In the genomic region with DNA sequence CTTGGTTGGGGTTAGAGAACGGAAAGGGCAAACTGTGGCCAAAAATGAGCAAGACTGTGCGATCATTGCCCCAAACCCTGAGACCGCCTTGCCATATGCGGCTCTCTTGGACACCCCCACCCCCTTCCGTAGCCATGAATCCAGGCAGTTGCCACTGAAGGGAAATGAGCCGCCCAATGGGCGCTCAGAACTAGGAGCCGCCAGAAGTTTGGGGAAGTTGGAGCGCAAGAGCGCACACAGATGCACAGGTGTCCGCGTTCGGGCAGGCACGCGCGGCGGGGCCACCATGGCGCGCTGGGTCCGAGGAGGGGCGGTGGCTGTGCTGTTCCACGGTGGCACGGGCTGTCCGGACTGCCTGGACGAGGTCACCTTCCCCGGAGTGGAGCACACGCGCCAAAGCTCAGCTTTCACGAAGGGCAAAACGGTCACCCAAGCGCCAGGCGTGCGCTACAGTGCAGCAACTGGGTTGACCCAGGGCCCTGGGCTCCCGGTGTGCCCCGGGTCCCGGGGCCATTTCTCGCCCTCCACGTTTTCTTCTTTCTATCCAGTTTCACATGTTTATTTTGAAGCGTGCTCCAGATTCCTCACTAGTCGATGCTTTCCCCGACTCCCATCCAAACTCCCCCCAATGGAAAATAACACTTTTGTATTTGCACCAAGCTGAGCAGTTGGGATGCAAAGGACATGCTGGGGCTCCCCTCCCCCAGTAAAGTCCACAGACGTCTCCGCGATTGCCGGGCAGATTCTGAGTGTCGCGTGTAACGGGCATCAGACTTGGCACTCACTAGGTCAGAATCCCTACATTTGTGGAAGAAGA, we compare ENCODE assay signal across 1 cellular context.
TF ChIP-seq lines count a peak whose summit lies in the region.

No MANE protein-coding gene starts in this region.

TF ChIP-seq in GM23338, 12 proteins besides CTCF, POLR2A, EP300 and RAD21 (continued from another document):
- TF ChIP-seq, protein P1, sequence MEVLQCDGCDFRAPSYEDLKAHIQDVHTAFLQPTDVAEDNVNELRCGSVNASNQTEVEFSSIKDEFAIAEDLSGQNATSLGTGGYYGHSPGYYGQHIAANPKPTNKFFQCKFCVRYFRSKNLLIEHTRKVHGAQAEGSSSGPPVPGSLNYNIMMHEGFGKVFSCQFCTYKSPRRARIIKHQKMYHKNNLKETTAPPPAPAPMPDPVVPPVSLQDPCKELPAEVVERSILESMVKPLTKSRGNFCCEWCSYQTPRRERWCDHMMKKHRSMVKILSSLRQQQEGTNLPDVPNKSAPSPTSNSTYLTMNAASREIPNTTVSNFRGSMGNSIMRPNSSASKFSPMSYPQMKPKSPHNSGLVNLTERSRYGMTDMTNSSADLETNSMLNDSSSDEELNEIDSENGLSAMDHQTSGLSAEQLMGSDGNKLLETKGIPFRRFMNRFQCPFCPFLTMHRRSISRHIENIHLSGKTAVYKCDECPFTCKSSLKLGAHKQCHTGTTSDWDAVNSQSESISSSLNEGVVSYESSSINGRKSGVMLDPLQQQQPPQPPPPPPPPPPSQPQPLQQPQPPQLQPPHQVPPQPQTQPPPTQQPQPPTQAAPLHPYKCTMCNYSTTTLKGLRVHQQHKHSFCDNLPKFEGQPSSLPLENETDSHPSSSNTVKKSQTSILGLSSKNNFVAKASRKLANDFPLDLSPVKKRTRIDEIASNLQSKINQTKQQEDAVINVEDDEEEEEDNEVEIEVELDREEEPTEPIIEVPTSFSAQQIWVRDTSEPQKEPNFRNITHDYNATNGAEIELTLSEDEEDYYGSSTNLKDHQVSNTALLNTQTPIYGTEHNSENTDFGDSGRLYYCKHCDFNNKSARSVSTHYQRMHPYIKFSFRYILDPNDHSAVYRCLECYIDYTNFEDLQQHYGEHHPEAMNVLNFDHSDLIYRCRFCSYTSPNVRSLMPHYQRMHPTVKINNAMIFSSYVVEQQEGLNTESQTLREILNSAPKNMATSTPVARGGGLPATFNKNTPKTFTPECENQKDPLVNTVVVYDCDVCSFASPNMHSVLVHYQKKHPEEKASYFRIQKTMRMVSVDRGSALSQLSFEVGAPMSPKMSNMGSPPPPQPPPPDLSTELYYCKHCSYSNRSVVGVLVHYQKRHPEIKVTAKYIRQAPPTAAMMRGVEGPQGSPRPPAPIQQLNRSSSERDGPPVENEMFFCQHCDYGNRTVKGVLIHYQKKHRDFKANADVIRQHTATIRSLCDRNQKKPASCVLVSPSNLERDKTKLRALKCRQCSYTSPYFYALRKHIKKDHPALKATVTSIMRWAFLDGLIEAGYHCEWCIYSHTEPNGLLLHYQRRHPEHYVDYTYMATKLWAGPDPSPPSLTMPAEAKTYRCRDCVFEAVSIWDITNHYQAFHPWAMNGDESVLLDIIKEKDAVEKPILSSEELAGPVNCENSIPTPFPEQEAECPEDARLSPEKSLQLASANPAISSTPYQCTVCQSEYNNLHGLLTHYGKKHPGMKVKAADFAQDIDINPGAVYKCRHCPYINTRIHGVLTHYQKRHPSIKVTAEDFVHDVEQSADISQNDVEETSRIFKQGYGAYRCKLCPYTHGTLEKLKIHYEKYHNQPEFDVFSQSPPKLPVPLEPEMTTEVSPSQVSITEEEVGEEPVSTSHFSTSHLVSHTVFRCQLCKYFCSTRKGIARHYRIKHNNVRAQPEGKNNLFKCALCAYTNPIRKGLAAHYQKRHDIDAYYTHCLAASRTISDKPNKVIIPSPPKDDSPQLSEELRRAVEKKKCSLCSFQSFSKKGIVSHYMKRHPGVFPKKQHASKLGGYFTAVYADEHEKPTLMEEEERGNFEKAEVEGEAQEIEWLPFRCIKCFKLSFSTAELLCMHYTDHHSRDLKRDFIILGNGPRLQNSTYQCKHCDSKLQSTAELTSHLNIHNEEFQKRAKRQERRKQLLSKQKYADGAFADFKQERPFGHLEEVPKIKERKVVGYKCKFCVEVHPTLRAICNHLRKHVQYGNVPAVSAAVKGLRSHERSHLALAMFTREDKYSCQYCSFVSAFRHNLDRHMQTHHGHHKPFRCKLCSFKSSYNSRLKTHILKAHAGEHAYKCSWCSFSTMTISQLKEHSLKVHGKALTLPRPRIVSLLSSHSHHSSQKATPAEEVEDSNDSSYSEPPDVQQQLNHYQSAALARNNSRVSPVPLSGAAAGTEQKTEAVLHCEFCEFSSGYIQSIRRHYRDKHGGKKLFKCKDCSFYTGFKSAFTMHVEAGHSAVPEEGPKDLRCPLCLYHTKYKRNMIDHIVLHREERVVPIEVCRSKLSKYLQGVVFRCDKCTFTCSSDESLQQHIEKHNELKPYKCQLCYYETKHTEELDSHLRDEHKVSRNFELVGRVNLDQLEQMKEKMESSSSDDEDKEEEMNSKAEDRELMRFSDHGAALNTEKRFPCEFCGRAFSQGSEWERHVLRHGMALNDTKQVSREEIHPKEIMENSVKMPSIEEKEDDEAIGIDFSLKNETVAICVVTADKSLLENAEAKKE (CRISPR knock-in tag; IDR thresholded peaks at IDR 0.05), result no peak
TF ChIP-seq in GM23338: peak in this region for 2.
